ENCODE assay signal across 10 cellular contexts in the genomic region with DNA sequence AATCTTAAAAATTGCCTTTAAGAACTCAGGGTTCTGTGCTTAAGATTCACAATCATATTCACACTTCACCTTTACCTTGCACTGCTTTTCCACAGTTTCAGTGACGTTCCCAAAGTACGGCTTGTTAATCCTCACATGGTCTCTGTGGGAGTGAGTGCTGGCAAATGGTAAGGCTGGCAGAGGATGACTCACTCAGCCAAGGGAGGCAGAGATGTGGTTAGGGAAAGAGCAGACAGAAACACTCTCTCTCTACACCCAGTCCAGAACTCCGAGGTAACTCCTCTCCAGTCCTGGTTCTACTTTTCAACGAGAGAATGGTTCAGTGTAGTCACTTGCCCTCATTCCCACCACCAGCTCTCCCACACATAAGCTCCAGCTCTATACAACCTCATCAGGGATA. TPM values are rescaled to one million over a fixed set of nuclear protein-coding genes. Genes with fewer than 3 reads are reported as not detected.
DNase-seq lines count a peak whose midpoint lies in the region; ATAC-seq and TF ChIP-seq lines count a peak whose summit lies in the region.
"Had no signal": no experiment of that assay in that cellular context is flagged by ENCODE, and none has a peak within 500 bp of the region (broad histone marks: within the 10 kb centered on the region; RNA-seq: fewer than 3 reads in every experiment).

No MANE protein-coding gene starts in this region.

- H3K4me3 Mint-ChIP-seq in HFFc6: no peak overlapping the region; the same call in 1 of the 2 replicates
- no peak overlapping the region for H3K4me3 Mint-ChIP-seq in activated naive CD8-positive, alpha-beta T cell

- no peak overlapping the region for H3K4me3 ChIP-seq in ACC112 (ENCODE audit: low read depth, low read length)

- no peaks in the 10 kb centered on the region; the same call in 1 of the 2 replicates for H3K27me3 Mint-ChIP-seq in HFFc6 (ENCODE audit: insufficient read depth)
- no peaks in the 10 kb centered on the region for H3K27me3 Mint-ChIP-seq in activated naive CD8-positive, alpha-beta T cell

- peaks cover 40% of the 10 kb centered on the region for H3K4me1 ChIP-seq in ACC112 (ENCODE audit: control insufficient read depth, insufficient read depth, low read length, unreplicated experiment)
- H3K4me1 ChIP-seq: Caco-2 had no signal

- H3K27ac Mint-ChIP-seq in HFFc6: peak overlapping the region; percentile 42
- H3K27ac Mint-ChIP-seq in activated naive CD8-positive, alpha-beta T cell: peak overlapping the region; percentile 87

- no peak overlapping the region for H2AFZ ChIP-seq in ACC112 (ENCODE audit: low read length, unreplicated experiment)

- H3K27me3 ChIP-seq in ACC112 (ENCODE audit: insufficient read depth, low read length): no peaks in the 10 kb centered on the region

- H3K4me1 Mint-ChIP-seq in HFFc6 (ENCODE audit: low read depth): peaks cover 81% of the 10 kb centered on the region
- H3K4me1 Mint-ChIP-seq in activated naive CD8-positive, alpha-beta T cell (ENCODE audit: low read depth): peaks cover 96% of the 10 kb centered on the region

- TF ChIP-seq CTCF in HFFc6 (IDR thresholded peaks at IDR 0.05): no peak

- peak overlapping the region; percentile 22; the same call in 1 of the 2 replicates for H3K27ac ChIP-seq in ACC112 (ENCODE audit: low read depth, low read length)

- H3K36me3 ChIP-seq in ACC112 (ENCODE audit: insufficient read depth, low read length): no peaks in the 10 kb centered on the region

- no peaks in the 10 kb centered on the region for H3K79me2 ChIP-seq in ACC112 (ENCODE audit: control insufficient read depth, insufficient read depth, low read length, unreplicated experiment)

- no peak for ATAC-seq in GM21825 (IDR thresholded peaks at IDR 0.05; ENCODE audit: unreplicated experiment)
- ATAC-seq in GM21515 (IDR thresholded peaks at IDR 0.05; ENCODE audit: unreplicated experiment): no peak

- DNase-seq in HFFc6 (peak; percentile 66), head of caudate nucleus (peak in 41 of 42 donors; percentile 19 to 91 (median 66)), NCI-H1436 (lab: John Stamatoyannopoulos, UW) (no peak), DMS153 (lab: John Stamatoyannopoulos, UW) (no peak)
- DNase-seq: Caco-2, dermis blood vessel endothelial cell had no signal

- intact Hi-C loops in head of caudate nucleus (cut with DNase I): no loop called here

- H3K9me3 Mint-ChIP-seq in HFFc6: no peaks in the 10 kb centered on the region
- H3K9me3 Mint-ChIP-seq in activated naive CD8-positive, alpha-beta T cell (ENCODE audit: low read depth): no peaks in the 10 kb centered on the region

- H3K36me3 Mint-ChIP-seq in HFFc6 (ENCODE audit: low read depth): no peaks in the 10 kb centered on the region
- H3K36me3 Mint-ChIP-seq in activated naive CD8-positive, alpha-beta T cell: peaks cover 37% of the 10 kb centered on the region

RNA-seq across cellular contexts. Expression of a gene that starts 33.1 kb away (rescaled TPM):
- total RNA-seq in HFFc6 (2021; fragmentation: NEBNext Ultra II Directional; extraction: Animal tissue kit (Norgen Biotek cat#: 25700)): under 1 TPM; 0.14 to 0.59 (median 0.37) TPM

Comparison
In these comparisons a context has a peak if more than half of its experiments do, and no peak if none do; other contexts are left out.
1. DNase-seq: peak in HFFc6 (single experiment) and head of caudate nucleus (41 of 42); none in NCI-H1436 (single experiment) and DMS153 (single experiment).